Comparison of ENCODE assay signal across 27 cellular contexts in genomic region chr6:2565499-2565898, GRCh38.
DNase-seq lines count a peak whose midpoint lies in the region; ATAC-seq, FAIRE-seq and TF ChIP-seq lines count a peak whose summit lies in the region.
"Had no signal": no experiment of that assay in that cellular context is flagged by ENCODE, and none has a peak within 500 bp of the region (broad histone marks: within the 10 kb centered on the region; RNA-seq: fewer than 3 reads in every experiment).

No MANE protein-coding gene starts in this region.

- H3K27me3 Mint-ChIP-seq in activated CD4-positive, alpha-beta T cell treated with anti-CD3 and anti-CD28 coated beads, Interleukin-2, amount 10 ng/mL, durations not matched to agents 24 days and 14 days = peaks cover 76% of the 10 kb centered on the region
- H3K27me3 Mint-ChIP-seq in neural progenitor cell (ENCODE audit: insufficient read depth, low read depth) = peaks cover 3% of the 10 kb centered on the region

- H3K27ac ChIP-seq in neural progenitor cell (no peak overlapping the region), OCI-LY7 (ENCODE audit: low read depth, low read length, poor library complexity, severe bottlenecking) (no peak overlapping the region)
- H3K27ac ChIP-seq: A549; BLaER1 treated with 17β-estradiol and CSF1 and Interleukin-3, amounts not matched to agents 10 nM and 100 nM had no signal

- H3K9me2 ChIP-seq in OCI-LY7 (ENCODE audit: insufficient read depth, low read length) = no peaks in the 10 kb centered on the region

- H2AFZ ChIP-seq in neural progenitor cell (replicated peaks) (no peak overlapping the region), OCI-LY7 (ENCODE audit: low read length) (no peak overlapping the region)

- H3K4me2 ChIP-seq in neural progenitor cell (no peak overlapping the region), OCI-LY7 (ENCODE audit: low read length) (no peak overlapping the region)
- H3K4me2 ChIP-seq: A549; BLaER1 treated with 17β-estradiol and CSF1 and Interleukin-3, amounts not matched to agents 10 nM and 100 nM had no signal

- no peaks in the 10 kb centered on the region for H3K79me2 ChIP-seq in neural progenitor cell (ENCODE audit: low read depth)
- H3K79me2 ChIP-seq in OCI-LY7 (ENCODE audit: insufficient read depth, low read depth, low read length) = no peaks in the 10 kb centered on the region

- no peaks in the 10 kb centered on the region for H3K36me3 Mint-ChIP-seq in activated CD4-positive, alpha-beta T cell treated with anti-CD3 and anti-CD28 coated beads, Interleukin-2, amount 10 ng/mL, durations not matched to agents 24 days and 14 days (ENCODE audit: low read depth)
- H3K36me3 Mint-ChIP-seq in neural progenitor cell = no peaks in the 10 kb centered on the region
- H3K36me3 Mint-ChIP-seq: CD14-positive monocyte; CD8-positive, alpha-beta memory T cell had no signal

- no peak overlapping the region for H3K4me3 ChIP-seq in bronchial epithelial cell (ENCODE audit: low read depth, low read length)
- no peak overlapping the region for H3K4me3 ChIP-seq in neural progenitor cell
- H3K4me3 ChIP-seq in OCI-LY7 (ENCODE audit: low read depth, low read length, poor library complexity, severe bottlenecking) = no peak overlapping the region
- H3K4me3 ChIP-seq: A549; BLaER1 treated with 17β-estradiol and CSF1 and Interleukin-3, amounts not matched to agents 10 nM and 100 nM; GM12878; HAP-1 had no signal

- no peak overlapping the region for H3K4me3 Mint-ChIP-seq in activated CD4-positive, alpha-beta T cell treated with anti-CD3 and anti-CD28 coated beads, Interleukin-2, amount 10 ng/mL, durations not matched to agents 24 days and 14 days
- H3K4me3 Mint-ChIP-seq in neural progenitor cell = no peak overlapping the region
- H3K4me3 Mint-ChIP-seq: CD14-positive monocyte; CD4-positive, alpha-beta T cell; CD8-positive, alpha-beta memory T cell; HFFc6 had no signal

- no TSS peak for BruUV-seq in OCI-LY7 (replicated peaks; lab: Mats Ljungman, UMichigan)

- peaks cover 11% of the 10 kb centered on the region for H3K9me3 Mint-ChIP-seq in activated CD4-positive, alpha-beta T cell treated with anti-CD3 and anti-CD28 coated beads, Interleukin-2, amount 10 ng/mL, durations not matched to agents 24 days and 14 days
- peaks cover 5% of the 10 kb centered on the region for H3K9me3 Mint-ChIP-seq in neural progenitor cell
- H3K9me3 Mint-ChIP-seq: CD4-positive, alpha-beta T cell; HFFc6 had no signal

- ATAC-seq in GM21529 (IDR thresholded peaks at IDR 0.05; ENCODE audit: unreplicated experiment) = no peak
- ATAC-seq: A549, GM12878 had no signal

- H3K27me3 ChIP-seq in bronchial epithelial cell (ENCODE audit: control insufficient read depth, insufficient read depth, low read length) (no peaks in the 10 kb centered on the region), neural progenitor cell (no peaks in the 10 kb centered on the region)
- H3K27me3 ChIP-seq: BE2C; BLaER1 treated with 17β-estradiol and CSF1 and Interleukin-3, amounts not matched to agents 10 nM and 100 nM had no signal

- H3K4me1 ChIP-seq in neural progenitor cell (peaks cover 7% of the 10 kb centered on the region), OCI-LY7 (ENCODE audit: insufficient read depth, low read length, poor library complexity, severe bottlenecking) (no peaks in the 10 kb centered on the region)
- H3K4me1 ChIP-seq: A549; BE2C; BLaER1 treated with 17β-estradiol and CSF1 and Interleukin-3, amounts not matched to agents 10 nM and 100 nM; HAP-1 had no signal

- H3K9me3 ChIP-seq in neural progenitor cell (ENCODE audit: low read depth) = peaks cover 8% of the 10 kb centered on the region
- H3K9me3 ChIP-seq in OCI-LY7 (ENCODE audit: low read length) = no peaks in the 10 kb centered on the region
- H3K9me3 ChIP-seq: A549, BE2C, HAP-1 had no signal

- H3K4me1 Mint-ChIP-seq in activated CD4-positive, alpha-beta T cell treated with anti-CD3 and anti-CD28 coated beads, Interleukin-2, amount 10 ng/mL, durations not matched to agents 24 days and 14 days = peaks cover 13% of the 10 kb centered on the region
- H3K4me1 Mint-ChIP-seq in neural progenitor cell = peaks cover 22% of the 10 kb centered on the region

- H3K27ac Mint-ChIP-seq in activated CD4-positive, alpha-beta T cell treated with anti-CD3 and anti-CD28 coated beads, Interleukin-2, amount 10 ng/mL, durations not matched to agents 24 days and 14 days = no peak overlapping the region
- peak overlapping the region; percentile 40 for H3K27ac Mint-ChIP-seq in neural progenitor cell
- H3K27ac Mint-ChIP-seq: CD14-positive monocyte; CD4-positive, alpha-beta T cell; CD8-positive, alpha-beta memory T cell; HFFc6 had no signal

- TF ChIP-seq CTCF in bronchial epithelial cell (IDR thresholded peaks at IDR 0.05; ENCODE audit: insufficient read depth, low read length, severe bottlenecking) (no peak), neural progenitor cell (IDR thresholded peaks at IDR 0.05) (no peak), OCI-LY7 (conservative IDR thresholded peaks at IDR 0.05; ENCODE audit: low read length) (no peak)

- peak; percentile 39 for DNase-seq in activated CD4-positive, alpha-beta T cell treated with anti-CD3 and anti-CD28 coated beads, Interleukin-2, amount 10 ng/mL, durations not matched to agents 24 days and 14 days
- no peak for DNase-seq in activated CD4-positive, alpha-beta T cell treated with anti-CD3 and anti-CD28 coated beads for 4 hours
- no peak for DNase-seq in HTR-8/SVneo (ENCODE audit: insufficient read length, low spot score)
- no peak for DNase-seq in bronchial epithelial cell (ENCODE audit: low read depth)
- no peak for DNase-seq in neural progenitor cell (ENCODE audit: low spot score)
- no peak for DNase-seq in OCI-LY7 (ENCODE audit: low spot score)
- no peak for DNase-seq in dermis blood vessel endothelial cell
- DNase-seq: 8988T; ACHN; AML-193; BE2C; CD4-positive, alpha-beta T cell; CD8-positive, alpha-beta memory T cell; DMS 273 treated with DMSO at 0.1 percent for 48 hours; DND-41; GOT3; HFFc6 had no signal

- POLR2A ChIA-PET in OCI-LY7 (lab: Charles Lee) = interaction anchor here (0.6 kb wide), 1 partner anchor 1626 kb away, joined by 3 read pairs; no protein-coding TSS in a partner anchor

- no peaks in the 10 kb centered on the region for H3F3A ChIP-seq in neural progenitor cell (ENCODE audit: low read depth)

- H4K20me1 ChIP-seq in neural progenitor cell (ENCODE audit: low read depth) (no peaks in the 10 kb centered on the region), OCI-LY7 (ENCODE audit: insufficient read depth, low read length) (no peaks in the 10 kb centered on the region)
- H4K20me1 ChIP-seq: BLaER1 treated with 17β-estradiol and CSF1 and Interleukin-3, amounts not matched to agents 10 nM and 100 nM had no signal

- peak; percentile 52 for FAIRE-seq in HTR-8/SVneo (lab: Jason Lieb, UNC)
- FAIRE-seq in bronchial epithelial cell (lab: Jason Lieb, UNC) = peak; percentile 88
- FAIRE-seq: A549, D721Med, G401.6, GM12878, GM18507, H54 had no signal

- intact Hi-C loops in activated CD4-positive, alpha-beta T cell treated with anti-CD3 and anti-CD28 coated beads, Interleukin-2, amount 10 ng/mL, durations not matched to agents 24 days and 14 days (cut with micrococcal nuclease) = loop anchor here (5.0 to 10.0 kb wide), 2 partner anchors 33 to 961 kb away; partner anchors contain the start of gene FOXC1
- intact Hi-C loops in OCI-LY7 (cut with micrococcal nuclease; ENCODE audit: unreplicated experiment) = no loop called here

- CTCF ChIA-PET in OCI-LY7 (lab: Charles Lee; ENCODE audit: unreplicated experiment) = no interaction called here

- no peak overlapping the region for H3K9ac ChIP-seq in neural progenitor cell
- H3K9ac ChIP-seq: BLaER1 treated with 17β-estradiol and CSF1 and Interleukin-3, amounts not matched to agents 10 nM and 100 nM had no signal

- H3K36me3 ChIP-seq in bronchial epithelial cell (ENCODE audit: control insufficient read depth, insufficient read depth, low read length) (no peaks in the 10 kb centered on the region), neural progenitor cell (no peaks in the 10 kb centered on the region), OCI-LY7 (ENCODE audit: insufficient read depth, low read length) (no peaks in the 10 kb centered on the region)
- H3K36me3 ChIP-seq: BE2C; BLaER1 treated with 17β-estradiol and CSF1 and Interleukin-3, amounts not matched to agents 10 nM and 100 nM; HAP-1 had no signal
